Comparison of ENCODE assay signal across 18 cellular contexts in the genomic region with DNA sequence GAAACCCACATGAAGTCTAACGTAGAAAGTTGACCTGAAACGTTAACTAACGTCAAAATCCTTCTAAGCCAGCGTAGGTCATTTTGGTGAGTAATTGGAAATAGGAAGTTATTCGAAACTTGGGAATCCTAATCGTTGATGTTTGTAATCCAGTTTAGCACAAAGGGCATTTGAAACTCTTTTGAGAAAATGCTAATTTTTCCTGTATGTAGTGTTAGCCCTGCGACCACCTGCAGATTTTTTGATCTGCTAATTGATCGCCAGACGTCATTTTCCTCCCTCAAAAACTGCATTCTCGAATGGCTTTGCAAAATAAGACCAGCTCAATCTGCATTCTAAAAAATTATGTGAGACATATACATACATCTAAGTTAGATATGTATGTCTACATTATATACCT. TPM values are rescaled to one million over a fixed set of nuclear protein-coding genes. Genes with fewer than 3 reads are reported as not detected.
DNase-seq lines count a peak whose midpoint lies in the region; ATAC-seq and TF ChIP-seq lines count a peak whose summit lies in the region.
"Had no signal": no experiment of that assay in that cellular context is flagged by ENCODE, and none has a peak within 500 bp of the region (broad histone marks: within the 10 kb centered on the region; RNA-seq: fewer than 3 reads in every experiment).

No MANE protein-coding gene starts in this region.

- peak overlapping the region; percentile 96 for H3K18ac ChIP-seq in mesendoderm (ENCODE audit: low read length)

- H3K56ac ChIP-seq in mesendoderm (ENCODE audit: low read length) = peak overlapping the region; percentile 72

- H3K4me2 ChIP-seq in mesendoderm (ENCODE audit: low read length) = peak overlapping the region; percentile 53
- H3K4me2 ChIP-seq: KMS-11 had no signal

- WGBS in mesendoderm (ENCODE audit: extremely low coverage, insufficient coverage, low lambda C conversion rate) = no CpG with 5 or more reads among the region's 10 CpGs

- TF ChIP-seq POLR2A in vagina (IDR thresholded peaks at IDR 0.05) (no peak), gastrocnemius medialis (IDR thresholded peaks at IDR 0.05) (no peak)

- H3K36me3 ChIP-seq in left ventricle myocardium inferior (no peaks in the 10 kb centered on the region), mesendoderm (ENCODE audit: control insufficient read depth, insufficient read depth, low read length) (no peaks in the 10 kb centered on the region), vagina (no peaks in the 10 kb centered on the region), gastrocnemius medialis (no peaks in the 10 kb centered on the region)
- H3K36me3 ChIP-seq: spleen, transverse colon had no signal

- H3K9me3 ChIP-seq in left ventricle myocardium inferior (replicated peaks) = no peaks in the 10 kb centered on the region
- no peaks in the 10 kb centered on the region for H3K9me3 ChIP-seq in vagina
- H3K9me3 ChIP-seq in gastrocnemius medialis = no peaks in the 10 kb centered on the region
- H3K9me3 ChIP-seq: psoas muscle, spleen, transverse colon had no signal

- DNase-seq in left ventricle myocardium inferior = no peak
- no peak for DNase-seq in Right ventricle myocardium superior
- no peak for DNase-seq in mesendoderm
- no peak for DNase-seq in cortex of kidney (lab: John Stamatoyannopoulos, UW)
- DNase-seq in vagina (ENCODE audit: extremely low spot score in 2 of 2) = no peak
- no peak for DNase-seq in gastrocnemius medialis
- DNase-seq: amniotic stem cell, SHP77 had no signal

- H2BK15ac ChIP-seq in mesendoderm (replicated peaks; ENCODE audit: low read depth) = no peak overlapping the region

- H3K9ac ChIP-seq in mesendoderm (ENCODE audit: low read length) = peak overlapping the region; percentile 95
- H3K9ac ChIP-seq: KMS-11 had no signal

- no peak overlapping the region for H2AK5ac ChIP-seq in mesendoderm (ENCODE audit: low read length)

- no peak for ATAC-seq in Right ventricle myocardium superior (ENCODE audit: poor library complexity)
- no peak for ATAC-seq in HG02588 (IDR thresholded peaks at IDR 0.05; ENCODE audit: unreplicated experiment)
- ATAC-seq in gastrocnemius medialis = no peak

- peaks cover 53% of the 10 kb centered on the region for H3K27me3 Mint-ChIP-seq in brain

- intact Hi-C loops in left ventricle myocardium inferior (cut with micrococcal nuclease) (no loop called here), Right ventricle myocardium superior (cut with DNase I) (no loop called here), vagina (cut with DNase I) (no loop called here), gastrocnemius medialis (cut with DNase I; ENCODE audit: low total_unique reads) (no loop called here)

- H3K23ac ChIP-seq in mesendoderm (ENCODE audit: low read length) = no peak overlapping the region

- no peak overlapping the region for H4K5ac ChIP-seq in mesendoderm (ENCODE audit: low read length)

- H4K8ac ChIP-seq in mesendoderm (ENCODE audit: low read depth, low read length) = no peak overlapping the region

- H2BK120ac ChIP-seq in mesendoderm (ENCODE audit: low read depth, low read length) = no peak overlapping the region

- H3K27ac Mint-ChIP-seq in brain = peak overlapping the region in 2 of 5 experiments; percentile 50 to 73
- H3K27ac Mint-ChIP-seq: activated B cell treated with CpG ODN at 0.5 μM for 24 hours; CD4-positive, alpha-beta T cell; stimulated activated memory B cell treated with anti-CD40 and anti-IgM and Interleukin-4, amounts not matched to agents 10 μg/mL and 1 μg/mL and 100 μg/mL, for 72 hours; T-helper 1 cell treated with Interleukin-12 subunit alpha and Interleukin-12 subunit beta and Interleukin-4 antibody, amounts not matched to agents 30 μg/mL and 1 μg/mL, for 36 hours had no signal

- peaks cover 45% of the 10 kb centered on the region for H3K4me1 Mint-ChIP-seq in brain

- peaks cover 65% of the 10 kb centered on the region for H3K79me2 ChIP-seq in mesendoderm (ENCODE audit: control insufficient read depth, insufficient read depth, low read length)

- H3K4ac ChIP-seq in mesendoderm (ENCODE audit: low read depth, low read length) = no peak overlapping the region

- H3K36me3 Mint-ChIP-seq in brain = no peaks in the 10 kb centered on the region
- H3K36me3 Mint-ChIP-seq: stimulated activated memory B cell treated with anti-CD40 and anti-IgM and Interleukin-4, amounts not matched to agents 10 μg/mL and 1 μg/mL and 100 μg/mL, for 72 hours had no signal

- no peaks in the 10 kb centered on the region for H3K79me1 ChIP-seq in mesendoderm (ENCODE audit: low read length)

- TF ChIP-seq CTCF in left ventricle myocardium inferior (IDR thresholded peaks at IDR 0.05; ENCODE audit: borderline replicate concordance) (no peak), brain (conservative IDR thresholded peaks at IDR 0.05) (no peak), vagina (IDR thresholded peaks at IDR 0.05) (no peak), gastrocnemius medialis (IDR thresholded peaks at IDR 0.05 in 4 of 5, conservative IDR thresholded peaks at IDR 0.05 in 1 of 5) (no peak)

- H3K4me3 Mint-ChIP-seq in brain = peak overlapping the region; percentile 90 to 97 (median 93)
- H3K4me3 Mint-ChIP-seq: stimulated activated memory B cell treated with anti-CD40 and anti-IgM and Interleukin-4, amounts not matched to agents 10 μg/mL and 1 μg/mL and 100 μg/mL, for 72 hours had no signal

- H3K27me3 ChIP-seq in left ventricle myocardium inferior (ENCODE audit: low read depth) (peaks cover 100% of the 10 kb centered on the region), mesendoderm (ENCODE audit: insufficient read depth, low read length, poor library complexity) (no peaks in the 10 kb centered on the region), vagina (peaks cover 11% of the 10 kb centered on the region), gastrocnemius medialis (peaks cover 43 to 52% (median 47%) of the 10 kb centered on the region in 3 donors)

- H3K9me3 Mint-ChIP-seq in brain = no peaks in the 10 kb centered on the region
- H3K9me3 Mint-ChIP-seq: activated B cell treated with CpG ODN at 0.5 μM for 24 hours; CD4-positive, alpha-beta T cell; stimulated activated memory B cell treated with anti-CD40 and anti-IgM and Interleukin-4, amounts not matched to agents 10 μg/mL and 1 μg/mL and 100 μg/mL, for 72 hours; T-helper 1 cell treated with Interleukin-12 subunit alpha and Interleukin-12 subunit beta and Interleukin-4 antibody, amounts not matched to agents 30 μg/mL and 1 μg/mL, for 36 hours had no signal

- H3K4me3 ChIP-seq in left ventricle myocardium inferior (peak overlapping the region; percentile 65), mesendoderm (ENCODE audit: low read length) (peak overlapping the region; percentile 78), vagina (no peak overlapping the region), gastrocnemius medialis (peak overlapping the region in 1 of 4 donors; percentile 50)

- in situ Hi-C loops in gastrocnemius medialis (cut with MboI; ENCODE audit: low sequenced_read_pairs in 4 of 4) = no loop called here

- H2BK5ac ChIP-seq in mesendoderm (ENCODE audit: low read length) = no peak overlapping the region

- H3K27ac ChIP-seq in left ventricle myocardium inferior (replicated peaks) (no peak overlapping the region), mesendoderm (ENCODE audit: low read depth, low read length) (peak overlapping the region; percentile 94), vagina (no peak overlapping the region), gastrocnemius medialis (no peak overlapping the region)
- H3K27ac ChIP-seq: KMS-11, psoas muscle, spleen, transverse colon had no signal

- peaks cover 25% of the 10 kb centered on the region for H3K4me1 ChIP-seq in left ventricle myocardium inferior
- peaks cover 11% of the 10 kb centered on the region for H3K4me1 ChIP-seq in mesendoderm (ENCODE audit: control insufficient read depth, low read depth, low read length)
- peaks cover 25% of the 10 kb centered on the region for H3K4me1 ChIP-seq in vagina
- H3K4me1 ChIP-seq in gastrocnemius medialis = peaks cover 9 to 14% of the 10 kb centered on the region in 2 donors

RNA-seq across cellular contexts. Expression of a gene that starts 2.7 kb away (rescaled TPM):
- total RNA-seq in left ventricle myocardium inferior (0.25 TPM), Right ventricle myocardium superior (0.03 TPM), vagina (not detected), gastrocnemius medialis (not detected)
- polyA plus RNA-seq in brain (ENCODE audit: insufficient read depth, low read depth, low replicate concordance) = not detected
- polyA plus RNA-seq in mesendoderm (2013, experiment 1 of 2) = 92.3 TPM
- polyA plus RNA-seq in mesendoderm (2013, experiment 2 of 2) = 94.0 TPM
- total RNA-seq: activated B cell treated with CpG ODN at 0.5 μM for 24 hours, psoas muscle had no signal
- polyA plus RNA-seq: psoas muscle had no signal

RNA-seq across cellular contexts. Expression of a gene that starts 31.4 kb away (rescaled TPM):
- 25.2 TPM for total RNA-seq in left ventricle myocardium inferior
- total RNA-seq in Right ventricle myocardium superior = 18.0 TPM
- polyA plus RNA-seq in brain (ENCODE audit: insufficient read depth, low read depth, low replicate concordance) = 71.9 TPM
- polyA plus RNA-seq in mesendoderm (2013, experiment 1 of 2) = 2.2 TPM
- polyA plus RNA-seq in mesendoderm (2013, experiment 2 of 2) = 2.3 TPM
- 35.8 TPM for total RNA-seq in vagina
- total RNA-seq in gastrocnemius medialis = 10 to 100 TPM; 11.8 to 34.8 (median 20.8) TPM

Comparison
In these comparisons a context has a peak if more than half of its experiments do, and no peak if none do; other contexts are left out.
1. H3K4me3 ChIP-seq: peak in left ventricle myocardium inferior (single experiment) and mesendoderm (single experiment); none in vagina (0 of 2).